Comparison of ENCODE assay signal across 1 cellular context in genomic region chr5:154520861-154521453, GRCh38.
TF ChIP-seq lines count a peak whose summit lies in the region.

No MANE protein-coding gene starts in this region.

TF ChIP-seq in GM12878, 131 proteins besides CTCF, POLR2A, EP300 and RAD21 (continued from another document):
- TF ChIP-seq BCLAF1 (IDR thresholded peaks at IDR 0.05) (no peak), SMAD1 (IDR thresholded peaks at IDR 0.05; ENCODE audit: low read depth, partially characterized antibody) (no peak)
